ENCODE assay signal across 29 cellular contexts in the genomic region with DNA sequence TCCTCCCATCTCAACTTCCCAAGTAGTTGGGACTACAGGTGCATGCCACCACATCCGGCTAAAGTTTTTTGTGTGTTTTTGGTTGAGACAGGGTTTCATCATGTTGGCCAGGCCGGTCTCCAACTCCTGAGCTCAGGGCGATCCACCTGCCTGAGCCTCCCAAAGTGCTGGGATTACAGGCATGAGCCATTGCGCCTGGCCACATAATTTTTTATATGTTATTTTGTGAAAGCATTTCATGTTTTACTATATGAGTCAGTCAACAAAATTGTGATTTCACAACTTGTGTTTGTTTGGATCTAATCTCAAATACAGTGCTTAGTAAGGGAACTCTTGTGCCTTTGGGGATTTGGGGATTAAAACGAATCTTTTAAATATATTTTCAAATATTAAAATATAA. TPM values are rescaled to one million over a fixed set of nuclear protein-coding genes. Genes with fewer than 3 reads are reported as not detected.
DNase-seq lines count a peak whose midpoint lies in the region; ATAC-seq and TF ChIP-seq lines count a peak whose summit lies in the region.
"Had no signal": no experiment of that assay in that cellular context is flagged by ENCODE, and none has a peak within 500 bp of the region (broad histone marks: within the 10 kb centered on the region; RNA-seq: fewer than 3 reads in every experiment).

No MANE protein-coding gene starts in this region.

- peaks cover 19% of the 10 kb centered on the region for H3K36me3 Mint-ChIP-seq in effector memory CD8-positive, alpha-beta T cell (ENCODE audit: insufficient read depth)

- ATAC-seq in IMR-90 (ENCODE audit: low read depth) (peak; percentile 52), HG03108 (IDR thresholded peaks at IDR 0.05; ENCODE audit: unreplicated experiment) (no peak), HG02870 (IDR thresholded peaks at IDR 0.05; ENCODE audit: unreplicated experiment) (no peak)
- no peak for ATAC-seq in effector memory CD8-positive, alpha-beta T cell (replicated peaks)
- ATAC-seq: activated CD4-positive, CD25-positive, alpha-beta regulatory T cell treated with anti-CD3 and anti-CD28 coated beads, Interleukin-2, amount 50 U/mL, for 24 hours; activated CD8-positive, alpha-beta T cell treated with anti-CD3 and anti-CD28 coated beads for 36 hours; GM23338; heart left ventricle; left lobe of liver; naive thymus-derived CD8-positive, alpha-beta T cell; pancreas; right cardiac atrium had no signal

- no peak for TF ChIP-seq POLR2A in IMR-90 (IDR thresholded peaks at IDR 0.05; ENCODE audit: low read depth, low read length)

- WGBS in IMR-90 (ENCODE audit: extremely low coverage in 2 of 2, insufficient read length in 1 of 2), 2 experiments: no CpG with 5 or more reads among the region's 5 CpGs

- TF ChIP-seq RAD21 in IMR-90 (IDR thresholded peaks at IDR 0.05; ENCODE audit: low read length): no peak

- peaks cover 27 to 47% of the 10 kb centered on the region in 2 donors for H3K4me1 Mint-ChIP-seq in effector memory CD8-positive, alpha-beta T cell (ENCODE audit: low read depth in 2 of 2)

- dilution Hi-C loops in IMR-90 (cut with HindIII; ENCODE audit: low sequenced_read_pairs, unreplicated experiment): no loop called here

- DNase-seq in AG10803 (ENCODE audit: low read depth): peak; percentile 64
- peak; percentile 61 for DNase-seq in IMR-90
- peak; percentile 54 to 83 for DNase-seq in cardiac fibroblast (ENCODE audit: low read depth in 2 of 2)
- DNase-seq in fibroblast of villous mesenchyme (ENCODE audit: low read depth): peak; percentile 90
- DNase-seq in anterior cingulate cortex (lab: John Stamatoyannopoulos, UW): no peak
- no peak for DNase-seq in effector memory CD8-positive, alpha-beta T cell
- DNase-seq: activated CD8-positive, alpha-beta T cell treated with anti-CD3 and anti-CD28 coated beads for 36 hours; activated naive CD4-positive, alpha-beta T cell treated with Interleukin-2 at 50 U/mL for 16 hours; activated T-cell treated with anti-CD3 and anti-CD28 coated beads, Interleukin-2, amount 50 U/mL, for 24 hours; amygdala; C1 segment of cervical spinal cord; Calu3; caudate nucleus; dorsolateral prefrontal cortex; heart left ventricle; naive thymus-derived CD8-positive, alpha-beta T cell; NCI-H1436 treated with DMSO at 0.1 percent for 48 hours; NCI-H526; pancreas; stimulated activated CD4-positive, alpha-beta T cell treated with anti-CD3 and anti-CD28 coated beads, Interleukin-12 subunit alpha, Interleukin-12 subunit beta, amount 100 ng/mL, for 4 hours had no signal

- no peak overlapping the region for H3K27ac ChIP-seq in IMR-90 (ENCODE audit: insufficient read depth, low read length)
- H3K27ac ChIP-seq: dorsolateral prefrontal cortex, heart left ventricle, pancreas, tibial nerve had no signal

- H4K8ac ChIP-seq in IMR-90 (ENCODE audit: low read depth in 2 of 2, low read length in 2 of 2): no peak overlapping the region

- POLR2A ChIA-PET in IMR-90 (lab: Charles Lee; ENCODE audit: unreplicated experiment): no interaction called here

- H2BK5ac ChIP-seq in IMR-90 (ENCODE audit: low read depth, low read length, poor library complexity, severe bottlenecking): no peak overlapping the region

- no peak overlapping the region for H3K4ac ChIP-seq in IMR-90 (ENCODE audit: low read depth, low read length)

- H4K5ac ChIP-seq in IMR-90 (ENCODE audit: low read depth, low read length): no peak overlapping the region

- no peaks in the 10 kb centered on the region for H3K27me3 ChIP-seq in IMR-90 (ENCODE audit: control insufficient read depth, insufficient read depth, low read length)
- H3K27me3 ChIP-seq: dorsolateral prefrontal cortex, heart left ventricle, pancreas, tibial nerve had no signal

- TF ChIP-seq CTCF in AG10803 (conservative IDR thresholded peaks at IDR 0.05; ENCODE audit: low read length): no peak
- TF ChIP-seq CTCF in IMR-90 (conservative IDR thresholded peaks at IDR 0.05; ENCODE audit: low read depth, low read length): no peak
- TF ChIP-seq CTCF in cardiac fibroblast (IDR thresholded peaks at IDR 0.05; ENCODE audit: low read depth, low read length): no peak
- no peak for TF ChIP-seq CTCF in fibroblast of villous mesenchyme (IDR thresholded peaks at IDR 0.05; ENCODE audit: insufficient read depth, low read depth, low read length)

- H3K27me3 Mint-ChIP-seq in effector memory CD8-positive, alpha-beta T cell: no peaks in the 10 kb centered on the region
- H3K27me3 Mint-ChIP-seq: activated CD8-positive, alpha-beta T cell treated with anti-CD3 and anti-CD28 coated beads for 36 hours; activated T-cell treated with anti-CD3 and anti-CD28 coated beads, Interleukin-2, amount 50 U/mL, for 24 hours; naive thymus-derived CD8-positive, alpha-beta T cell; stimulated activated naive CD8-positive, alpha-beta T cell treated with anti-CD3 and anti-CD28 coated beads, Interleukin-15, Interleukin-2, amounts not matched to agents 100 ng/mL and 50 ng/mL, for 24 hours had no signal

- H3K4me1 ChIP-seq in IMR-90 (ENCODE audit: control insufficient read depth, insufficient read depth, low read length): peaks cover 11% of the 10 kb centered on the region

- H3K4me3 Mint-ChIP-seq in effector memory CD8-positive, alpha-beta T cell: no peak overlapping the region
- H3K4me3 Mint-ChIP-seq: activated CD8-positive, alpha-beta T cell treated with anti-CD3 and anti-CD28 coated beads for 36 hours; activated T-cell treated with anti-CD3 and anti-CD28 coated beads, Interleukin-2, amount 50 U/mL, for 24 hours; GM23338; mesothelial cell of epicardium; naive thymus-derived CD8-positive, alpha-beta T cell; stimulated activated naive CD8-positive, alpha-beta T cell treated with anti-CD3 and anti-CD28 coated beads, Interleukin-15, Interleukin-2, amounts not matched to agents 100 ng/mL and 50 ng/mL, for 24 hours had no signal

- peaks cover 33% of the 10 kb centered on the region for H4K20me1 ChIP-seq in IMR-90 (ENCODE audit: insufficient read depth, low read length)

- no peaks in the 10 kb centered on the region for H3K9me3 ChIP-seq in IMR-90 (ENCODE audit: control insufficient read depth, insufficient read depth, low read length)
- H3K9me3 ChIP-seq: heart left ventricle, pancreas, tibial nerve had no signal

- no peak overlapping the region for H3K4me2 ChIP-seq in IMR-90 (ENCODE audit: low read depth, low read length)
- H3K4me2 ChIP-seq: GM23338 had no signal

- H3K9me3 Mint-ChIP-seq in effector memory CD8-positive, alpha-beta T cell: no peaks in the 10 kb centered on the region
- H3K9me3 Mint-ChIP-seq: activated CD8-positive, alpha-beta T cell treated with anti-CD3 and anti-CD28 coated beads for 36 hours; activated T-cell treated with anti-CD3 and anti-CD28 coated beads, Interleukin-2, amount 50 U/mL, for 24 hours; GM23338; mesothelial cell of epicardium; naive thymus-derived CD8-positive, alpha-beta T cell; stimulated activated naive CD8-positive, alpha-beta T cell treated with anti-CD3 and anti-CD28 coated beads, Interleukin-15, Interleukin-2, amounts not matched to agents 100 ng/mL and 50 ng/mL, for 24 hours had no signal

- in situ Hi-C loops in IMR-90 (cut with MboI; ENCODE audit: low sequenced_read_pairs): loop anchor here (25.0 kb wide), 1 partner anchor 689 kb away; no protein-coding TSS in a partner anchor

- peaks cover 11% of the 10 kb centered on the region; the same call in 1 of the 2 replicates for H3K9me1 ChIP-seq in IMR-90 (ENCODE audit: insufficient read depth, low read length)

- H3K79me1 ChIP-seq in IMR-90 (ENCODE audit: low read depth in 1 of 2, low read length in 2 of 2): peaks cover 17 to 53% of the 10 kb centered on the region in 2 experiments

- H3K4me3 ChIP-seq in AG10803 (ENCODE audit: low read length): no peak overlapping the region
- H3K4me3 ChIP-seq in IMR-90 (ENCODE audit: insufficient read depth, low read depth, low read length): no peak overlapping the region
- no peak overlapping the region for H3K4me3 ChIP-seq in cardiac fibroblast (replicated peaks in 1 of 2; ENCODE audit: low read depth in 2 of 2, low read length in 2 of 2)
- H3K4me3 ChIP-seq in fibroblast of villous mesenchyme (ENCODE audit: low read depth, low read length): no peak overlapping the region
- H3K4me3 ChIP-seq: dorsolateral prefrontal cortex, GM23338, heart left ventricle, pancreas, tibial nerve had no signal

- CTCF ChIA-PET in IMR-90 (lab: Yijun Ruan, JAX): no interaction called here

- H3K23ac ChIP-seq in IMR-90 (ENCODE audit: low read depth, low read length): no peak overlapping the region

- no peak overlapping the region for H3K9ac ChIP-seq in IMR-90 (ENCODE audit: low read depth, low read length)

- no peak overlapping the region for H2AK9ac ChIP-seq in IMR-90 (replicated peaks; ENCODE audit: low read depth, low read length, poor library complexity)

- no peak overlapping the region for H2AFZ ChIP-seq in IMR-90 (replicated peaks; ENCODE audit: low read length, poor library complexity)
- H2AFZ ChIP-seq: GM23338 had no signal

- no peak overlapping the region for H3K27ac Mint-ChIP-seq in effector memory CD8-positive, alpha-beta T cell
- H3K27ac Mint-ChIP-seq: activated CD8-positive, alpha-beta T cell treated with anti-CD3 and anti-CD28 coated beads for 36 hours; activated T-cell treated with anti-CD3 and anti-CD28 coated beads, Interleukin-2, amount 50 U/mL, for 24 hours; GM23338; mesothelial cell of epicardium; naive thymus-derived CD8-positive, alpha-beta T cell; stimulated activated naive CD8-positive, alpha-beta T cell treated with anti-CD3 and anti-CD28 coated beads, Interleukin-15, Interleukin-2, amounts not matched to agents 100 ng/mL and 50 ng/mL, for 24 hours had no signal

- H3K14ac ChIP-seq in IMR-90 (replicated peaks; ENCODE audit: low read depth, low read length): no peak overlapping the region

- no peak overlapping the region for H2BK120ac ChIP-seq in IMR-90 (ENCODE audit: low read depth, low read length)

- H4K91ac ChIP-seq in IMR-90 (ENCODE audit: insufficient read depth, low read depth, low read length): no peak overlapping the region

- no TSS peak for BruUV-seq in IMR-90 (replicated peaks; lab: Mats Ljungman, UMichigan)

- peaks cover 10% of the 10 kb centered on the region for H3K36me3 ChIP-seq in IMR-90 (ENCODE audit: control insufficient read depth, insufficient read depth, low read length)

- H2AK5ac ChIP-seq in IMR-90 (ENCODE audit: low read depth, low read length): no peak overlapping the region

- intact Hi-C loops in IMR-90 (cut with micrococcal nuclease): no loop called here

- H2BK20ac ChIP-seq in IMR-90 (ENCODE audit: low read depth, low read length): no peak overlapping the region

- H3K18ac ChIP-seq in IMR-90 (ENCODE audit: low read depth, low read length): no peak overlapping the region

- no peak overlapping the region for H3K56ac ChIP-seq in IMR-90 (ENCODE audit: extremely low read depth, insufficient read depth, low read length)

- H2BK15ac ChIP-seq in IMR-90 (ENCODE audit: low read depth, low read length): no peak overlapping the region

RNA-seq across cellular contexts. Expression of a gene that starts 20.0 kb away (rescaled TPM):
- 22.2 and 24.7 TPM in 2 replicates for total RNA-seq in IMR-90 (2012; rRNA removed)
- polyA plus RNA-seq in IMR-90 (2012; rRNA removed): 21.7 and 22.7 TPM in 2 replicates
- polyA plus RNA-seq in IMR-90 (2012; cell fraction: cytosol; rRNA removed): 14.2 TPM in 2 replicates
- 7.4 and 19.0 TPM in 2 replicates for polyA plus RNA-seq in IMR-90 (2012; cell fraction: nucleus; rRNA removed; ENCODE audit: low replicate concordance)
- 42.5 and 43.6 TPM in 2 replicates for total RNA-seq in fibroblast of villous mesenchyme

RNA-seq across cellular contexts. Expression of a gene that starts 21.9 kb away (rescaled TPM):
- total RNA-seq in IMR-90 (2012; rRNA removed) (65.8 and 75.1 TPM in 2 replicates), fibroblast of villous mesenchyme (116 and 185 TPM in 2 replicates)
- polyA plus RNA-seq in IMR-90 (2012; rRNA removed): 61.6 and 64.3 TPM in 2 replicates
- polyA plus RNA-seq in IMR-90 (2012; cell fraction: cytosol; rRNA removed): 47.8 and 63.9 TPM in 2 replicates
- 54.1 and 63.8 TPM in 2 replicates for polyA plus RNA-seq in IMR-90 (2012; cell fraction: nucleus; rRNA removed; ENCODE audit: low replicate concordance)

Comparison
In these comparisons a context has a peak if more than half of its experiments do, and no peak if none do; other contexts are left out.
1. DNase-seq: peak in AG10803 (single experiment), IMR-90 (single experiment), cardiac fibroblast (2 of 2) and fibroblast of villous mesenchyme (single experiment); none in anterior cingulate cortex (0 of 58) and effector memory CD8-positive, alpha-beta T cell (0 of 3).